9 cellular contexts compared by ENCODE assay signal in the genomic region with DNA sequence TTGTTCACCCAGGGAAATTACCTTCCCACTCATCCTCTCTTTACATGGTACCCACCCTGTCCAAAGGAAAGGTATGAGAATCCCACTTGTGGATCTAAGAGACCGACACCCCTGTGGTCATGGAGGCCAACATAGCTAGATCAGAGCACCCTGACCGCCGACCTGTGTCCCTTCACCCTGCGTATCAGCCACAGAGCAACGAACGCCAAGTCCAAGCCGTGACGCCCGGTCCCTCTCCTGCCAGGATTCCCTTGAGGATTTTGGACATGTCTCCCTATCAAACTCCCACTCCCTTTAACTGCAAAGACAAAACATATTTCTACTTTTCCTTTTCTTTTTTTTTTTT.
"Had no signal": no experiment of that assay in that cellular context is flagged by ENCODE, and none has a peak within 500 bp of the region (broad histone marks: within the 10 kb centered on the region; RNA-seq: fewer than 3 reads in every experiment).

No MANE protein-coding gene starts in this region.

- H3K27ac ChIP-seq: GM23248, HL-60 had no signal

- H3K4me3 ChIP-seq: GM23248, HAP-1, K562 had no signal

- H2AFZ ChIP-seq: GM23248 had no signal

- H3K36me3 ChIP-seq: HAP-1 had no signal

- H3K9me3 Mint-ChIP-seq: HFFc6 had no signal

- H3K9ac ChIP-seq: GM23248 had no signal

- DNase-seq: GOT3, H7, HFFc6 had no signal

- H3K9me3 ChIP-seq: HAP-1 had no signal

- H3K4me1 ChIP-seq: HAP-1 had no signal

- ATAC-seq: HCT116, HepG2, K562 had no signal

- H3K4me3 Mint-ChIP-seq: HFFc6 had no signal

- H3K27ac Mint-ChIP-seq: HFFc6 had no signal
